Comparison of ENCODE assay signal across 22 cellular contexts in genomic region chr3:23889950-23890349, GRCh38.
"Had no signal": no experiment of that assay in that cellular context is flagged by ENCODE, and none has a peak within 500 bp of the region (broad histone marks: within the 10 kb centered on the region; RNA-seq: fewer than 3 reads in every experiment).

No MANE protein-coding gene starts in this region.

- H3K9me3 ChIP-seq: gastroesophageal sphincter, heart left ventricle, pancreas, right lobe of liver, suprapubic skin, vagina had no signal

- ATAC-seq: gastroesophageal sphincter; naive thymus-derived CD8-positive, alpha-beta T cell; stimulated activated naive CD8-positive, alpha-beta T cell treated with anti-CD3 and anti-CD28 coated beads, Interleukin-15, amount 100 ng/mL, for 72 hours had no signal

- H3K4me3 ChIP-seq: dorsolateral prefrontal cortex, gastroesophageal sphincter, heart left ventricle, hepatocyte, lung, pancreas, right lobe of liver, suprapubic skin, vagina had no signal

- H3K36me3 ChIP-seq: pancreas had no signal

- H3K4me3 Mint-ChIP-seq: naive thymus-derived CD8-positive, alpha-beta T cell; stimulated activated naive CD8-positive, alpha-beta T cell treated with anti-CD3 and anti-CD28 coated beads, Interleukin-15, amount 100 ng/mL, for 72 hours had no signal

- H3K4me1 Mint-ChIP-seq: stimulated activated naive CD8-positive, alpha-beta T cell treated with anti-CD3 and anti-CD28 coated beads, Interleukin-15, amount 100 ng/mL, for 72 hours had no signal

- H3K27me3 Mint-ChIP-seq: naive thymus-derived CD8-positive, alpha-beta T cell; progenitor cell of endocrine pancreas; stimulated activated naive CD8-positive, alpha-beta T cell treated with anti-CD3 and anti-CD28 coated beads, Interleukin-15, amount 100 ng/mL, for 72 hours had no signal

- H3K27ac Mint-ChIP-seq: stimulated activated naive CD8-positive, alpha-beta T cell treated with anti-CD3 and anti-CD28 coated beads, Interleukin-15, amount 100 ng/mL, for 72 hours had no signal

- H3K9me3 Mint-ChIP-seq: naive thymus-derived CD8-positive, alpha-beta T cell; stimulated activated naive CD8-positive, alpha-beta T cell treated with anti-CD3 and anti-CD28 coated beads, Interleukin-15, amount 100 ng/mL, for 72 hours had no signal

- DNase-seq: dorsolateral prefrontal cortex; effector CD4-positive, alpha-beta T cell; foreskin fibroblast; heart left ventricle; kidney; mesenchymal stem cell; midbrain; naive thymus-derived CD8-positive, alpha-beta T cell; pancreas; right lobe of liver; small intestine; stimulated activated CD4-positive, alpha-beta T cell treated with anti-CD3 and anti-CD28 coated beads, Interleukin-15, amount 100 ng/mL, for 24 hours; stimulated activated CD4-positive, alpha-beta T cell treated with anti-CD3 and anti-CD28 coated beads, Interleukin-2, amount 100 ng/mL, for 48 hours; stimulated activated naive CD4-positive, alpha-beta T cell; stimulated activated naive CD8-positive, alpha-beta T cell treated with anti-CD3 and anti-CD28 coated beads, Interleukin-15, amount 100 ng/mL, for 72 hours; trophoblast cell had no signal
